Comparison of ENCODE assay signal across 20 cellular contexts in genomic region chr2:222677981-222678380, GRCh38.
DNase-seq lines count a peak whose midpoint lies in the region; TF ChIP-seq lines count a peak whose summit lies in the region.
"Had no signal": no experiment of that assay in that cellular context is flagged by ENCODE, and none has a peak within 500 bp of the region (broad histone marks: within the 10 kb centered on the region; RNA-seq: fewer than 3 reads in every experiment).

No MANE protein-coding gene starts in this region.

- H3K27me3 ChIP-seq in WERI-Rb-1 (ENCODE audit: insufficient read depth, low read depth, severe bottlenecking), result no peaks in the 10 kb centered on the region
- H3K27me3 ChIP-seq: gastrocnemius medialis had no signal

- H3K36me3 ChIP-seq in WERI-Rb-1, result no peaks in the 10 kb centered on the region
- H3K36me3 ChIP-seq: gastrocnemius medialis had no signal

- H3K4me3 ChIP-seq in WERI-Rb-1 (ENCODE audit: low read depth, low read length) (no peak overlapping the region), epithelial cell of esophagus (ENCODE audit: low read length) (no peak overlapping the region), retinal pigment epithelial cell (ENCODE audit: low read length) (no peak overlapping the region)
- H3K4me3 ChIP-seq: gastrocnemius medialis, lung had no signal

- H3K27ac ChIP-seq in WERI-Rb-1, result no peak overlapping the region
- H3K27ac ChIP-seq: gastrocnemius medialis had no signal

- TF ChIP-seq CTCF in WERI-Rb-1 (IDR thresholded peaks at IDR 0.05; ENCODE audit: low read depth, low read length) (peak; percentile 14; the same call in 1 of the 2 replicates), epithelial cell of esophagus (IDR thresholded peaks at IDR 0.05; ENCODE audit: insufficient read depth, low read depth, low read length, missing control alignments) (no peak), retinal pigment epithelial cell (conservative IDR thresholded peaks at IDR 0.05; ENCODE audit: low read depth, low read length) (peak; percentile 24)

- CTCF ChIA-PET in HEK293T (lab: Yijun Ruan, JAX), result no interaction called here

- H3K9me3 ChIP-seq in WERI-Rb-1 (ENCODE audit: severe bottlenecking), result no peaks in the 10 kb centered on the region
- H3K9me3 ChIP-seq: gastrocnemius medialis had no signal

- DNase-seq in HEK293T (ENCODE audit: extremely low spot score), result peak; percentile 27
- no peak for DNase-seq in WERI-Rb-1
- peak; percentile 24 for DNase-seq in epithelial cell of esophagus (ENCODE audit: low read depth)
- DNase-seq in retinal pigment epithelial cell (ENCODE audit: low read depth), result no peak
- no peak for DNase-seq in inferior parietal cortex (ENCODE audit: extremely low spot score)
- DNase-seq in EL, result no peak
- DNase-seq in retina, result no peak
- DNase-seq: activated CD8-positive, alpha-beta T cell treated with anti-CD3 and anti-CD28 coated beads for 36 hours; activated T-cell treated with anti-CD3 and anti-CD28 coated beads for 4 hours; AML-193; DMS79; gastrocnemius medialis; hypothalamus; NCI-H1105 treated with DMSO at 0.1 percent for 48 hours; NCI-H2081 treated with DMSO at 0.1 percent for 48 hours; nucleus accumbens; stimulated activated CD4-positive, alpha-beta T cell treated with anti-CD3 and anti-CD28 coated beads, Interleukin-12 subunit alpha, Interleukin-12 subunit beta, amount 100 ng/mL, for 4 hours; stimulated activated CD4-positive, alpha-beta T cell treated with anti-CD3 and anti-CD28 coated beads, Interleukin-4, amount 100 ng/mL, for 4 hours; stimulated activated naive CD8-positive, alpha-beta T cell treated with anti-CD3 and anti-CD28 coated beads, Interleukin-15, Interleukin-2, amounts not matched to agents 100 U/mL and 50 U/mL, for 24 hours had no signal

- POLR2A ChIA-PET in HEK293T (lab: Yijun Ruan, JAX), result no interaction called here

TF ChIP-seq in HEK293T, 16 proteins besides CTCF, POLR2A, EP300 and RAD21:
- no peak for TF ChIP-seq SP1 (IDR thresholded peaks at IDR 0.05)
- TF ChIP-seq HDGF (IDR thresholded peaks at IDR 0.05; ENCODE audit: borderline replicate concordance), result no peak
- no peak for TF ChIP-seq FOXA1 (IDR thresholded peaks at IDR 0.05)
- no peak for TF ChIP-seq SUZ12 (IDR thresholded peaks at IDR 0.05)
- TF ChIP-seq CTBP1 (IDR thresholded peaks at IDR 0.05; ENCODE audit: borderline replicate concordance), result no peak
- no peak for TF ChIP-seq LEF1 (IDR thresholded peaks at IDR 0.05; ENCODE audit: borderline replicate concordance)
- TF ChIP-seq PKNOX1 (IDR thresholded peaks at IDR 0.05), result no peak
- no peak for TF ChIP-seq ZNF384 (IDR thresholded peaks at IDR 0.05)
- TF ChIP-seq TARDBP (IDR thresholded peaks at IDR 0.05), result no peak
- TF ChIP-seq FOXM1 (IDR thresholded peaks at IDR 0.05; ENCODE audit: borderline replicate concordance), result no peak
- no peak for TF ChIP-seq NFRKB (IDR thresholded peaks at IDR 0.05)

Comparison
In these comparisons a context has a peak if more than half of its experiments do, and no peak if none do; other contexts are left out.
1. DNase-seq: peak in HEK293T (single experiment) and epithelial cell of esophagus (single experiment); none in WERI-Rb-1 (single experiment), retinal pigment epithelial cell (single experiment), inferior parietal cortex (single experiment), EL (single experiment) and retina (single experiment).